Comparison of ENCODE assay signal across 17 cellular contexts in the genomic region with DNA sequence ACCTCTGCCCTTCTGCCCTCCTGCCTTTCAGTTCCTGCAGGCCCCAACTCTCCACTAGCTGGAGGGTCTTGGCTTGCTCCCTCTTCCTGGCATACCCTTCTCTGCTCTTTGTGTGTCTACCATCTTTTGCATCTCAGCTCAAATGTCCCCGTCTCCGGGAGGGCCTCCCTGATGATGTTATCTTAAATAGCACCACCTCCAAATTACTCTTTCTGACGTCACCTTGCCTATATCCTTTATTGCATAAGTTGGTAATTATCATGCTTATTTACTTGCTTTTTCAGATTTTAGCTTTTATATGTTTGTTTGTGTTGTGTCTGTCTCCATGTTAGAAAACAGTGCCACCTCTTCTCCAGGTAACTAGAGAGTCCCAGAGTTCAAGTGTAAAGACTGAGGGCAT.
"Had no signal": no experiment of that assay in that cellular context is flagged by ENCODE, and none has a peak within 500 bp of the region (broad histone marks: within the 10 kb centered on the region; RNA-seq: fewer than 3 reads in every experiment).

No MANE protein-coding gene starts in this region.

- H3K27ac Mint-ChIP-seq: activated naive CD4-positive, alpha-beta T cell treated with anti-CD3 and anti-CD28 coated beads, Interleukin-2, amount 50 U/mL, for 72 hours; stimulated activated naive CD8-positive, alpha-beta T cell treated with anti-CD3 and anti-CD28 coated beads, Interleukin-15, amount 100 ng/mL, for 72 hours had no signal

- H3K27ac ChIP-seq: adrenal gland, esophagus squamous epithelium, lower lobe of right lung, psoas muscle, skin epidermis, suprapubic skin, transverse colon, WERI-Rb-1 had no signal

- H3K9me3 ChIP-seq: adrenal gland, esophagus squamous epithelium, lower lobe of right lung, psoas muscle, suprapubic skin, transverse colon had no signal

- H3K4me3 Mint-ChIP-seq: stimulated activated naive CD8-positive, alpha-beta T cell treated with anti-CD3 and anti-CD28 coated beads, Interleukin-15, amount 100 ng/mL, for 72 hours had no signal

- DNase-seq: activated CD4-positive, alpha-beta T cell treated with anti-CD3 and anti-CD28 coated beads, Interleukin-2, amount 50 U/mL, for 48 hours; activated gamma-delta T cell; adrenal gland; cerebellar nuclear complex; effector CD8-positive, alpha-beta T cell; esophagus squamous epithelium; lower lobe of right lung; midbrain; psoas muscle; right cardiac atrium; stimulated activated CD4-positive, alpha-beta T cell treated with anti-CD3 and anti-CD28 coated beads, Interleukin-4, amount 100 ng/mL, for 1 hour; stimulated activated naive CD8-positive, alpha-beta T cell treated with anti-CD3 and anti-CD28 coated beads, Interleukin-15, amount 100 ng/mL, for 72 hours; transverse colon; WERI-Rb-1 had no signal

- H3K27me3 Mint-ChIP-seq: stimulated activated naive CD8-positive, alpha-beta T cell treated with anti-CD3 and anti-CD28 coated beads, Interleukin-15, amount 100 ng/mL, for 72 hours had no signal

- H3K27me3 ChIP-seq: adrenal gland, esophagus squamous epithelium, suprapubic skin, transverse colon had no signal

- H3K4me1 ChIP-seq: adrenal gland, esophagus squamous epithelium, lower lobe of right lung, psoas muscle, suprapubic skin, transverse colon had no signal

- H3K36me3 Mint-ChIP-seq: activated naive CD4-positive, alpha-beta T cell treated with anti-CD3 and anti-CD28 coated beads, Interleukin-2, amount 50 U/mL, for 72 hours had no signal

- H3K4me3 ChIP-seq: adrenal gland, esophagus squamous epithelium, lower lobe of right lung, psoas muscle, skin epidermis, suprapubic skin, transverse colon had no signal

- H3K36me3 ChIP-seq: adrenal gland, esophagus squamous epithelium, lower lobe of right lung, suprapubic skin, transverse colon, WERI-Rb-1 had no signal
